ENCODE assay signal across 1 cellular context in the genomic region with DNA sequence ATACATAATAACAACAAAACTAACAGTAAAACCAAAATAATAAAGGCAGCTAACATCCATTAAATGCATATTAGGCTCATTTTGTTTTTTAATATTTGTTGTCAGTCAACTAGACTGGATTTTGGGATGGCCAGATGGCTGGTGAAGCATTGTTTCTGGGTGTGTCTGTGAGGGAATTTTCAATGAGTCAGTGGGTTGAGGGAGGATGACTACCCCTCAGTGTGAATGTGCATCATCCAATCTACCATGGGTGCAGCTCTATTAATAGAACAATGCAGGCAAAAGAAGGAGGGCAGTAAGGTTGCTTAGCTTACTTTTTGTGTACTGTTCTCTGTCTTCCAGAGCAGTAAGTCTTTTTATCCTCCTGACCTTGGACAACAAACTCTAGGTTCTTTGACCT.
TF ChIP-seq lines count a peak whose summit lies in the region.

No MANE protein-coding gene starts in this region.

TF ChIP-seq in GM23338, 12 proteins besides CTCF, POLR2A, EP300 and RAD21:
- TF ChIP-seq, protein P1, sequence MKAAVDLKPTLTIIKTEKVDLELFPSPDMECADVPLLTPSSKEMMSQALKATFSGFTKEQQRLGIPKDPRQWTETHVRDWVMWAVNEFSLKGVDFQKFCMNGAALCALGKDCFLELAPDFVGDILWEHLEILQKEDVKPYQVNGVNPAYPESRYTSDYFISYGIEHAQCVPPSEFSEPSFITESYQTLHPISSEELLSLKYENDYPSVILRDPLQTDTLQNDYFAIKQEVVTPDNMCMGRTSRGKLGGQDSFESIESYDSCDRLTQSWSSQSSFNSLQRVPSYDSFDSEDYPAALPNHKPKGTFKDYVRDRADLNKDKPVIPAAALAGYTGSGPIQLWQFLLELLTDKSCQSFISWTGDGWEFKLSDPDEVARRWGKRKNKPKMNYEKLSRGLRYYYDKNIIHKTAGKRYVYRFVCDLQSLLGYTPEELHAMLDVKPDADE (IDR thresholded peaks at IDR 0.05) = no peak
- TF ChIP-seq CREB1 (CRISPR knock-in tag; IDR thresholded peaks at IDR 0.05; ENCODE audit: low read depth) (no peak), POLR2AphosphoS5 (IDR thresholded peaks at IDR 0.05; ENCODE audit: low read depth) (no peak), ZNF114 (CRISPR knock-in tag; IDR thresholded peaks at IDR 0.05) (no peak), JUNB (IDR thresholded peaks at IDR 0.05; ENCODE audit: unreplicated experiment) (no peak), EZH2 (IDR thresholded peaks at IDR 0.05; ENCODE audit: low read depth, unreplicated experiment) (no peak), ZNF331 (CRISPR knock-in tag; IDR thresholded peaks at IDR 0.05; ENCODE audit: low read depth) (no peak), NANOG (IDR thresholded peaks at IDR 0.05; ENCODE audit: borderline replicate concordance) (no peak), EZH2phosphoT487 (IDR thresholded peaks at IDR 0.05; ENCODE audit: unreplicated experiment) (no peak), STAT1 (IDR thresholded peaks at IDR 0.05; ENCODE audit: unreplicated experiment) (no peak)
- TF ChIP-seq, protein P2, sequence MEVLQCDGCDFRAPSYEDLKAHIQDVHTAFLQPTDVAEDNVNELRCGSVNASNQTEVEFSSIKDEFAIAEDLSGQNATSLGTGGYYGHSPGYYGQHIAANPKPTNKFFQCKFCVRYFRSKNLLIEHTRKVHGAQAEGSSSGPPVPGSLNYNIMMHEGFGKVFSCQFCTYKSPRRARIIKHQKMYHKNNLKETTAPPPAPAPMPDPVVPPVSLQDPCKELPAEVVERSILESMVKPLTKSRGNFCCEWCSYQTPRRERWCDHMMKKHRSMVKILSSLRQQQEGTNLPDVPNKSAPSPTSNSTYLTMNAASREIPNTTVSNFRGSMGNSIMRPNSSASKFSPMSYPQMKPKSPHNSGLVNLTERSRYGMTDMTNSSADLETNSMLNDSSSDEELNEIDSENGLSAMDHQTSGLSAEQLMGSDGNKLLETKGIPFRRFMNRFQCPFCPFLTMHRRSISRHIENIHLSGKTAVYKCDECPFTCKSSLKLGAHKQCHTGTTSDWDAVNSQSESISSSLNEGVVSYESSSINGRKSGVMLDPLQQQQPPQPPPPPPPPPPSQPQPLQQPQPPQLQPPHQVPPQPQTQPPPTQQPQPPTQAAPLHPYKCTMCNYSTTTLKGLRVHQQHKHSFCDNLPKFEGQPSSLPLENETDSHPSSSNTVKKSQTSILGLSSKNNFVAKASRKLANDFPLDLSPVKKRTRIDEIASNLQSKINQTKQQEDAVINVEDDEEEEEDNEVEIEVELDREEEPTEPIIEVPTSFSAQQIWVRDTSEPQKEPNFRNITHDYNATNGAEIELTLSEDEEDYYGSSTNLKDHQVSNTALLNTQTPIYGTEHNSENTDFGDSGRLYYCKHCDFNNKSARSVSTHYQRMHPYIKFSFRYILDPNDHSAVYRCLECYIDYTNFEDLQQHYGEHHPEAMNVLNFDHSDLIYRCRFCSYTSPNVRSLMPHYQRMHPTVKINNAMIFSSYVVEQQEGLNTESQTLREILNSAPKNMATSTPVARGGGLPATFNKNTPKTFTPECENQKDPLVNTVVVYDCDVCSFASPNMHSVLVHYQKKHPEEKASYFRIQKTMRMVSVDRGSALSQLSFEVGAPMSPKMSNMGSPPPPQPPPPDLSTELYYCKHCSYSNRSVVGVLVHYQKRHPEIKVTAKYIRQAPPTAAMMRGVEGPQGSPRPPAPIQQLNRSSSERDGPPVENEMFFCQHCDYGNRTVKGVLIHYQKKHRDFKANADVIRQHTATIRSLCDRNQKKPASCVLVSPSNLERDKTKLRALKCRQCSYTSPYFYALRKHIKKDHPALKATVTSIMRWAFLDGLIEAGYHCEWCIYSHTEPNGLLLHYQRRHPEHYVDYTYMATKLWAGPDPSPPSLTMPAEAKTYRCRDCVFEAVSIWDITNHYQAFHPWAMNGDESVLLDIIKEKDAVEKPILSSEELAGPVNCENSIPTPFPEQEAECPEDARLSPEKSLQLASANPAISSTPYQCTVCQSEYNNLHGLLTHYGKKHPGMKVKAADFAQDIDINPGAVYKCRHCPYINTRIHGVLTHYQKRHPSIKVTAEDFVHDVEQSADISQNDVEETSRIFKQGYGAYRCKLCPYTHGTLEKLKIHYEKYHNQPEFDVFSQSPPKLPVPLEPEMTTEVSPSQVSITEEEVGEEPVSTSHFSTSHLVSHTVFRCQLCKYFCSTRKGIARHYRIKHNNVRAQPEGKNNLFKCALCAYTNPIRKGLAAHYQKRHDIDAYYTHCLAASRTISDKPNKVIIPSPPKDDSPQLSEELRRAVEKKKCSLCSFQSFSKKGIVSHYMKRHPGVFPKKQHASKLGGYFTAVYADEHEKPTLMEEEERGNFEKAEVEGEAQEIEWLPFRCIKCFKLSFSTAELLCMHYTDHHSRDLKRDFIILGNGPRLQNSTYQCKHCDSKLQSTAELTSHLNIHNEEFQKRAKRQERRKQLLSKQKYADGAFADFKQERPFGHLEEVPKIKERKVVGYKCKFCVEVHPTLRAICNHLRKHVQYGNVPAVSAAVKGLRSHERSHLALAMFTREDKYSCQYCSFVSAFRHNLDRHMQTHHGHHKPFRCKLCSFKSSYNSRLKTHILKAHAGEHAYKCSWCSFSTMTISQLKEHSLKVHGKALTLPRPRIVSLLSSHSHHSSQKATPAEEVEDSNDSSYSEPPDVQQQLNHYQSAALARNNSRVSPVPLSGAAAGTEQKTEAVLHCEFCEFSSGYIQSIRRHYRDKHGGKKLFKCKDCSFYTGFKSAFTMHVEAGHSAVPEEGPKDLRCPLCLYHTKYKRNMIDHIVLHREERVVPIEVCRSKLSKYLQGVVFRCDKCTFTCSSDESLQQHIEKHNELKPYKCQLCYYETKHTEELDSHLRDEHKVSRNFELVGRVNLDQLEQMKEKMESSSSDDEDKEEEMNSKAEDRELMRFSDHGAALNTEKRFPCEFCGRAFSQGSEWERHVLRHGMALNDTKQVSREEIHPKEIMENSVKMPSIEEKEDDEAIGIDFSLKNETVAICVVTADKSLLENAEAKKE (CRISPR knock-in tag; IDR thresholded peaks at IDR 0.05) = no peak
- TF ChIP-seq, protein P3, sequence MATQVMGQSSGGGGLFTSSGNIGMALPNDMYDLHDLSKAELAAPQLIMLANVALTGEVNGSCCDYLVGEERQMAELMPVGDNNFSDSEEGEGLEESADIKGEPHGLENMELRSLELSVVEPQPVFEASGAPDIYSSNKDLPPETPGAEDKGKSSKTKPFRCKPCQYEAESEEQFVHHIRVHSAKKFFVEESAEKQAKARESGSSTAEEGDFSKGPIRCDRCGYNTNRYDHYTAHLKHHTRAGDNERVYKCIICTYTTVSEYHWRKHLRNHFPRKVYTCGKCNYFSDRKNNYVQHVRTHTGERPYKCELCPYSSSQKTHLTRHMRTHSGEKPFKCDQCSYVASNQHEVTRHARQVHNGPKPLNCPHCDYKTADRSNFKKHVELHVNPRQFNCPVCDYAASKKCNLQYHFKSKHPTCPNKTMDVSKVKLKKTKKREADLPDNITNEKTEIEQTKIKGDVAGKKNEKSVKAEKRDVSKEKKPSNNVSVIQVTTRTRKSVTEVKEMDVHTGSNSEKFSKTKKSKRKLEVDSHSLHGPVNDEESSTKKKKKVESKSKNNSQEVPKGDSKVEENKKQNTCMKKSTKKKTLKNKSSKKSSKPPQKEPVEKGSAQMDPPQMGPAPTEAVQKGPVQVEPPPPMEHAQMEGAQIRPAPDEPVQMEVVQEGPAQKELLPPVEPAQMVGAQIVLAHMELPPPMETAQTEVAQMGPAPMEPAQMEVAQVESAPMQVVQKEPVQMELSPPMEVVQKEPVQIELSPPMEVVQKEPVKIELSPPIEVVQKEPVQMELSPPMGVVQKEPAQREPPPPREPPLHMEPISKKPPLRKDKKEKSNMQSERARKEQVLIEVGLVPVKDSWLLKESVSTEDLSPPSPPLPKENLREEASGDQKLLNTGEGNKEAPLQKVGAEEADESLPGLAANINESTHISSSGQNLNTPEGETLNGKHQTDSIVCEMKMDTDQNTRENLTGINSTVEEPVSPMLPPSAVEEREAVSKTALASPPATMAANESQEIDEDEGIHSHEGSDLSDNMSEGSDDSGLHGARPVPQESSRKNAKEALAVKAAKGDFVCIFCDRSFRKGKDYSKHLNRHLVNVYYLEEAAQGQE (IDR thresholded peaks at IDR 0.05; ENCODE audit: unreplicated experiment) = no peak
TF ChIP-seq in GM23338: peak in this region for 0.
